Comparison of ENCODE assay signal across 14 cellular contexts in the genomic region with DNA sequence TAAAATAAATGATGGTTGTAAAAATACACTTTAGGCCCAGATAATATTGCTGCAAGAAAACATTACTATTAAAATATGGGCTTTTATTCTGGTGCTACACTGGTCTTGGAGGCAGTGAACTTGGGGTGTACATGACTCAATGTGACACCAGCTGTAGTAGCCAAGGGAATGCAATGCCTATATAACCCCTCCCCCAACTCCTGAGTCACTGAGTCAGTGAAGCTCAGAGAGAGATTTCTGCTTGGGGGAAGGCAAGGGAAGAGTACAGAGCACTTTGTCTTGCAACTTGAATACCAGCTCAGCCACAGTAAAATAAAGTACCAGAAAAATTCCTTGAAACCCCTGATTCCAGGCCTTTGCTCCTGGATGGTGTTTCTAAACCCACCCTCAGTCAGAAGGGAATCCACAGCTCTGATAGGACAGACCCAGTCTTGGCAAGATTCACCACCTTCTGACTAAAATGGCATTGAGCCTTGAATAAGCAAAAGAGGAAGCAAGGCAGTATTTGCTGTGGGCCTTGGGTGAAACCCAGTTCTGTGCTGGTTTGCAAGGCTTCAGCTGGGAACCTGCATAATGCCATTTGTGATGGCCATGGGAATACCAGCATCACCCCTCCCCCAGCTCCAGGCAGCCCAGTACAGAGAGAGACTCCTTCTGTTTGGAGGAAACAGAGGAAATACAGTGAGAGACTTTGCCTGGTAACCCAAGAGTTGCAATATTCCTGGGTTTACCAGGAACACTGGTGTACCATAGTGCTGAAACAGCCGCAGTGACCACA.
DNase-seq lines count a peak whose midpoint lies in the region.
"Had no signal": no experiment of that assay in that cellular context is flagged by ENCODE, and none has a peak within 500 bp of the region (broad histone marks: within the 10 kb centered on the region; RNA-seq: fewer than 3 reads in every experiment).

No MANE protein-coding gene starts in this region.

- H3K9ac ChIP-seq in adipocyte (ENCODE audit: low read length) = no peak overlapping the region
- H3K9ac ChIP-seq: parathyroid adenoma had no signal

- no peaks in the 10 kb centered on the region for H3K27me3 ChIP-seq in adipocyte (replicated peaks; ENCODE audit: control insufficient read depth, insufficient read depth, low read length)
- H3K27me3 ChIP-seq in HAP-1 (ENCODE audit: low read depth) = no peaks in the 10 kb centered on the region
- H3K27me3 ChIP-seq: spleen had no signal

- H3K4me3 ChIP-seq in adipocyte (ENCODE audit: low read length) (no peak overlapping the region), HAP-1 (no peak overlapping the region)
- H3K4me3 ChIP-seq: spleen had no signal

- in situ Hi-C loops in HAP-1 (cut with MboI; ENCODE audit: low sequenced_read_pairs) = no loop called here

- DNase-seq in DMS53 (lab: John Stamatoyannopoulos, UW) = peak; percentile 5
- no peak for DNase-seq in DMS53 treated with DMSO at 0.1 percent for 48 hours (lab: John Stamatoyannopoulos, UW; ENCODE audit: unreplicated experiment)
- DNase-seq in adipocyte (ENCODE audit: low read depth) = peak; percentile 13
- peak; percentile 48 for DNase-seq in glomerular visceral epithelial cell (ENCODE audit: extremely low spot score)
- DNase-seq in DMS153 treated with DMSO at 0.1 percent for 48 hours (lab: John Stamatoyannopoulos, UW; ENCODE audit: unreplicated experiment) = no peak
- DNase-seq in HAP-1 (ENCODE audit: low spot score in 2 of 2) = no peak
- no peak for DNase-seq in HT-29 (ENCODE audit: low spot score)
- no peak for DNase-seq in NCI-H1092 treated with DMSO at 0.1 percent for 48 hours (lab: John Stamatoyannopoulos, UW)
- DNase-seq: activated CD4-positive, alpha-beta T cell treated with anti-CD3 and anti-CD28 coated beads for 48 hours; activated T-cell treated with anti-CD3 and anti-CD28 coated beads for 4 hours; CD8-positive, alpha-beta T cell; NCI-H2081; spleen had no signal

- H3K36me3 ChIP-seq in adipocyte (ENCODE audit: control insufficient read depth, insufficient read depth, low read length, severe bottlenecking) (no peaks in the 10 kb centered on the region), HAP-1 (replicated peaks) (no peaks in the 10 kb centered on the region)
- H3K36me3 ChIP-seq: spleen had no signal

- H3K4me1 ChIP-seq in adipocyte (ENCODE audit: control insufficient read depth, insufficient read depth, low read length) (no peaks in the 10 kb centered on the region), HAP-1 (no peaks in the 10 kb centered on the region)
- H3K4me1 ChIP-seq: parathyroid adenoma, spleen had no signal

- peaks cover 19% of the 10 kb centered on the region for H3K9me3 ChIP-seq in adipocyte (ENCODE audit: control insufficient read depth, low read length)
- no peaks in the 10 kb centered on the region for H3K9me3 ChIP-seq in HAP-1

Comparison
In these comparisons a context has a peak if more than half of its experiments do, and no peak if none do; other contexts are left out.
1. DNase-seq: peak in DMS53 (single experiment), adipocyte (single experiment) and glomerular visceral epithelial cell (single experiment); none in DMS53 treated with DMSO at 0.1 percent for 48 hours (single experiment), DMS153 treated with DMSO at 0.1 percent for 48 hours (single experiment), HAP-1 (0 of 2), HT-29 (single experiment) and NCI-H1092 treated with DMSO at 0.1 percent for 48 hours (single experiment).